ENCODE assay signal across 29 cellular contexts in genomic region chr20:37890108-37890507, GRCh38. TPM values are rescaled to one million over a fixed set of nuclear protein-coding genes. Genes with fewer than 3 reads are reported as not detected.
"Had no signal": no experiment of that assay in that cellular context is flagged by ENCODE, and none has a peak within 500 bp of the region (broad histone marks: within the 10 kb centered on the region; RNA-seq: fewer than 3 reads in every experiment).

No MANE protein-coding gene starts in this region.

- H3K9me3 ChIP-seq: adrenal gland, body of pancreas, breast epithelium, Peyer's patch, SJSA1, SK-N-SH had no signal

- H3K4me3 Mint-ChIP-seq: activated CD4-positive, alpha-beta T cell treated with anti-CD3 and anti-CD28 coated beads, Interleukin-2, amount 10 ng/mL, durations not matched to agents 24 days and 14 days; activated CD8-positive, alpha-beta T cell treated with anti-CD3 and anti-CD28 coated beads, Interleukin-2, amount 10 ng/mL, durations not matched to agents 7 days and 5 days; activated naive CD4-positive, alpha-beta T cell treated with anti-CD3 and anti-CD28 coated beads for 36 hours; activated T-cell treated with anti-CD3 and anti-CD28 coated beads, Interleukin-2, amount 50 U/mL, for 24 hours; T-helper 1 cell treated with Interleukin-12 subunit alpha and Interleukin-12 subunit beta and Interleukin-4 antibody, amounts not matched to agents 30 μg/mL and 1 μg/mL, for 36 hours; T-helper 2 cell treated with Interferon-gamma antibody and Interleukin-4, amounts not matched to agents 5 μg/mL and 100 μg/mL, for 36 hours had no signal

- H3K27me3 Mint-ChIP-seq: activated CD4-positive, alpha-beta T cell treated with anti-CD3 and anti-CD28 coated beads, Interleukin-2, amount 10 ng/mL, durations not matched to agents 24 days and 14 days; activated T-cell treated with anti-CD3 and anti-CD28 coated beads, Interleukin-2, amount 50 U/mL, for 24 hours had no signal

- H3K4me3 ChIP-seq: adrenal gland, body of pancreas, breast epithelium, Peyer's patch, SJSA1 had no signal

- H3K27ac ChIP-seq: adrenal gland, body of pancreas, breast epithelium, Peyer's patch, SJSA1 had no signal

- H3K9me3 Mint-ChIP-seq: activated CD4-positive, alpha-beta T cell treated with anti-CD3 and anti-CD28 coated beads, Interleukin-2, amount 10 ng/mL, durations not matched to agents 24 days and 14 days; activated naive CD4-positive, alpha-beta T cell treated with anti-CD3 and anti-CD28 coated beads for 36 hours; activated naive CD4-positive, alpha-beta T cell treated with anti-CD3 and anti-CD28 coated beads, Interleukin-2, amount 50 U/mL, for 72 hours; activated T-cell treated with anti-CD3 and anti-CD28 coated beads, Interleukin-2, amount 50 U/mL, for 24 hours; T-helper 1 cell treated with Interleukin-12 subunit alpha and Interleukin-12 subunit beta and Interleukin-4 antibody, amounts not matched to agents 30 μg/mL and 1 μg/mL, for 36 hours; T-helper 2 cell treated with Interferon-gamma antibody and Interleukin-4, amounts not matched to agents 5 μg/mL and 100 μg/mL, for 36 hours had no signal

- H3K9ac ChIP-seq: SK-N-SH had no signal

- FAIRE-seq: astrocyte, TTC549 had no signal

- H3K4me1 ChIP-seq: adrenal gland, body of pancreas, breast epithelium, Peyer's patch, SJSA1 had no signal

- DNase-seq: activated CD4-positive, alpha-beta T cell treated with anti-CD3 and anti-CD28 coated beads, Interleukin-2, amount 10 ng/mL, durations not matched to agents 24 days and 14 days; activated CD4-positive, alpha-beta T cell treated with anti-CD3 and anti-CD28 coated beads, Interleukin-2, amount 50 U/mL, for 48 hours; activated CD8-positive, alpha-beta T cell treated with anti-CD3 and anti-CD28 coated beads, Interleukin-2, amount 10 ng/mL, durations not matched to agents 7 days and 5 days; activated gamma-delta T cell treated with Interleukin-2 at 50 U/mL for 16 hours; activated naive CD4-positive, alpha-beta T cell treated with anti-CD3 and anti-CD28 coated beads for 36 hours; activated T-cell treated with anti-CD3 and anti-CD28 coated beads, Interleukin-2, amount 50 U/mL, for 24 hours; adrenal gland; body of pancreas; NCI-H1436; NCI-H1694; NCI-H1930; NCI-H2081 treated with DMSO at 0.1 percent for 48 hours; NCI-H226; NCI-H510A; NCI-H526; NCI-H748 treated with DMSO at 0.1 percent for 48 hours; NK-92 treated with Interleukin-12 subunit alpha and Interleukin-12 subunit beta, amount 100 ng/mL, for 24 hours; PC-3; Peyer's patch; RPMI8226; SHP77 treated with DMSO at 0.1 percent for 48 hours; SK-N-SH had no signal

- H3K27me3 ChIP-seq: adrenal gland, body of pancreas, breast epithelium, Peyer's patch, SJSA1 had no signal

- H3K27ac Mint-ChIP-seq: activated CD4-positive, alpha-beta T cell treated with anti-CD3 and anti-CD28 coated beads, Interleukin-2, amount 10 ng/mL, durations not matched to agents 24 days and 14 days; activated CD8-positive, alpha-beta T cell treated with anti-CD3 and anti-CD28 coated beads, Interleukin-2, amount 10 ng/mL, durations not matched to agents 7 days and 5 days; activated naive CD4-positive, alpha-beta T cell treated with anti-CD3 and anti-CD28 coated beads for 36 hours; activated naive CD4-positive, alpha-beta T cell treated with anti-CD3 and anti-CD28 coated beads, Interleukin-2, amount 50 U/mL, for 72 hours; activated T-cell treated with anti-CD3 and anti-CD28 coated beads, Interleukin-2, amount 50 U/mL, for 24 hours; T-helper 1 cell treated with Interleukin-12 subunit alpha and Interleukin-12 subunit beta and Interleukin-4 antibody, amounts not matched to agents 30 μg/mL and 1 μg/mL, for 36 hours; T-helper 2 cell treated with Interferon-gamma antibody and Interleukin-4, amounts not matched to agents 5 μg/mL and 100 μg/mL, for 36 hours had no signal

- ATAC-seq: activated CD8-positive, alpha-beta T cell treated with anti-CD3 and anti-CD28 coated beads, Interleukin-2, amount 10 ng/mL, durations not matched to agents 7 days and 5 days; activated naive CD4-positive, alpha-beta T cell treated with anti-CD3 and anti-CD28 coated beads, Interleukin-2, amount 50 U/mL, for 72 hours; PC-3 had no signal

- H3K36me3 ChIP-seq: adrenal gland, breast epithelium, Peyer's patch, SJSA1 had no signal

- H3K4me1 Mint-ChIP-seq: activated CD4-positive, alpha-beta T cell treated with anti-CD3 and anti-CD28 coated beads, Interleukin-2, amount 10 ng/mL, durations not matched to agents 24 days and 14 days had no signal

- H3K36me3 Mint-ChIP-seq: activated naive CD4-positive, alpha-beta T cell treated with anti-CD3 and anti-CD28 coated beads, Interleukin-2, amount 50 U/mL, for 72 hours had no signal

- H3K4me2 ChIP-seq: SK-N-SH had no signal

RNA-seq across cellular contexts. Expression of gene VSTM2L, which starts 12.8 kb away (rescaled TPM):
- total RNA-seq: activated naive CD4-positive, alpha-beta T cell treated with anti-CD3 and anti-CD28 coated beads for 36 hours had no signal
